Comparison of ENCODE assay signal across 1 cellular context in the genomic region with DNA sequence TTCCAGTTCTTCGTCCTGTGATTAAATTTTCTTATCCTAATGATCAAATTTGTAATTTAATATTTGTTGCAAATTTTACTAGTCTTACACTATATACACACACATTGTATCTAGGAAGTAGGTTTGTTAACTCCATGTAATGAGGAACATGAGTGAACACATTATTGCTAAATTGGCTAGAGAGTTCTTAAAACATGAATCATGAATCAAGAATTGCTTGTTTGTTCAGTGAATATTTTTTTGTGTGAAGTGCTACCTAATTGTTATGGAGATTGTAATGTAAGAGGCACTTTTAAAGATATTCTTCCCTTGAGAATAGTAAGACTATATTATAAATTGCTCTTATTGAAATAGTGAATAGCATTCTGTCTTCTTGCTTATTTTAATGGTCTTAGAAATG.
TF ChIP-seq lines count a peak whose summit lies in the region.

No MANE protein-coding gene starts in this region.

TF ChIP-seq in IMR-90, 13 proteins besides CTCF, POLR2A, EP300 and RAD21:
- TF ChIP-seq FOS (IDR thresholded peaks at IDR 0.05; ENCODE audit: low read depth, low read length) (no peak), CEBPB (IDR thresholded peaks at IDR 0.05; ENCODE audit: low read depth, low read length) (peak; percentile 57; the same call in 1 of the 2 replicates), SMC3 (IDR thresholded peaks at IDR 0.05; ENCODE audit: low read depth, low read length) (no peak), MAFK (IDR thresholded peaks at IDR 0.05; ENCODE audit: low read depth, low read length) (no peak)
- TF ChIP-seq, protein P1, sequence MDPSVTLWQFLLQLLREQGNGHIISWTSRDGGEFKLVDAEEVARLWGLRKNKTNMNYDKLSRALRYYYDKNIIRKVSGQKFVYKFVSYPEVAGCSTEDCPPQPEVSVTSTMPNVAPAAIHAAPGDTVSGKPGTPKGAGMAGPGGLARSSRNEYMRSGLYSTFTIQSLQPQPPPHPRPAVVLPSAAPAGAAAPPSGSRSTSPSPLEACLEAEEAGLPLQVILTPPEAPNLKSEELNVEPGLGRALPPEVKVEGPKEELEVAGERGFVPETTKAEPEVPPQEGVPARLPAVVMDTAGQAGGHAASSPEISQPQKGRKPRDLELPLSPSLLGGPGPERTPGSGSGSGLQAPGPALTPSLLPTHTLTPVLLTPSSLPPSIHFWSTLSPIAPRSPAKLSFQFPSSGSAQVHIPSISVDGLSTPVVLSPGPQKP (IDR thresholded peaks at IDR 0.05; ENCODE audit: borderline replicate concordance, low read depth, low read length), result no peak
